In the genomic region with DNA sequence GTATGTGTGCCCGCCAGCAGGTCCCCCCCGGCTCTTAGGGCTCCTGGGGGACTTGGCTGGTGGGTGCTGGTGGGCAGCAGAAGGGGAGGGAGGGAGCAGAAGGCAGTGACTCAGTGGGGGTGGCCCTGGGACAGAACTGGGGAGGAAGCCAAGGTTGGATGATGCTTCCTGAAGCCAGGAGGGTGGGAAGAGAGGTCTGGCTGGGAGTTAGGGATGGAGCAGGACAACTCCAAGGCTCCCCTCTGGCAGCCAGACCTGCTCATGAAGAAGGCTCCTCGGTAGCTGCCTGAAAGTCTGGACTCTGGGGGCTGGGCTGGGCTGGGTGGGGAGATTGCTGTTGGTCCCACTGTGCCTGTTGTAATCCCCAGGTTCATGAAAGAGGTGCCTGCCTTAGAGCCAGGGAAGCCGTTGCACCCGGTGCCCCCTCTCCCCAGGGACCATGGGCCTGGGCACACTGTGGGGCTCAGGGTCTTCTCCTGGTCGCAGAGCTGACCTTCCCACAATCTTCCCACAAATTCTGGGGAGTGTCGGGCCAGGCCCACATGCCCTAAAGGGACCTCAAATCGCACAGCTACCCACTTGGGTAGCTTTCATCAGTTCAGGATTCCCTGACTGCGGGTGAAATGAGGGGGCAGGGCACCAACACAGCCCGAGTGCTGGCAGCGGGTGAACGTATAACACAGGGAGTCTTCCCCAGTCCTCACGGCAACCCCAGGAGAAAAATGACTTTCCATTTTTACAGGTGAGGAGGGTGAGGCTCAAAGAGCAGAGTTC, we compare ENCODE assay signal across 8 cellular contexts. TPM values are rescaled to one million over a fixed set of nuclear protein-coding genes. Genes with fewer than 3 reads are reported as not detected.
DNase-seq lines count a peak whose midpoint lies in the region; ATAC-seq, FAIRE-seq and TF ChIP-seq lines count a peak whose summit lies in the region.

No MANE protein-coding gene starts in this region.

- peak overlapping the region; percentile 12 for H2AK5ac ChIP-seq in neuronal stem cell (ENCODE audit: low read depth, low read length)

- H3K4me1 ChIP-seq in OCI-LY3 (ENCODE audit: low read length), result peaks cover 11% of the 10 kb centered on the region
- no peaks in the 10 kb centered on the region for H3K4me1 ChIP-seq in neuronal stem cell (ENCODE audit: control insufficient read depth in 2 of 2, insufficient read depth in 1 of 2, low read depth in 1 of 2, low read length in 2 of 2)

- H3K36me3 Mint-ChIP-seq in endothelial cell (ENCODE audit: low read depth, unreplicated experiment), result peaks cover 11% of the 10 kb centered on the region

- peaks cover 3% of the 10 kb centered on the region for H3K36me3 ChIP-seq in OCI-LY3 (replicated peaks; ENCODE audit: low read depth, low read length)
- no peaks in the 10 kb centered on the region for H3K36me3 ChIP-seq in neuronal stem cell (replicated peaks in 1 of 2; ENCODE audit: control insufficient read depth in 2 of 2, insufficient read depth in 2 of 2, low read length in 2 of 2)

- FAIRE-seq in D721Med (lab: Jason Lieb, UNC), result no peak

- H3K4me3 ChIP-seq in GM12864 (ENCODE audit: low read depth, low read length) (peak overlapping the region; percentile 81), OCI-LY3 (ENCODE audit: low read length) (peak overlapping the region; percentile 86), neuronal stem cell (ENCODE audit: low read length in 2 of 2) (no peak overlapping the region)

- no peak overlapping the region for H2BK12ac ChIP-seq in neuronal stem cell (ENCODE audit: low read length)

- H2BK120ac ChIP-seq in neuronal stem cell (ENCODE audit: low read depth, low read length), result no peak overlapping the region

- peak overlapping the region; percentile 88 for H3K4me2 ChIP-seq in OCI-LY3 (ENCODE audit: low read length)
- H3K4me2 ChIP-seq in neuronal stem cell (ENCODE audit: insufficient read depth, low read length, poor library complexity, severe bottlenecking), result peak overlapping the region; percentile 54

- H2AFZ ChIP-seq in OCI-LY3 (ENCODE audit: low read depth, low read length) (peak overlapping the region; percentile 47; the same call in 1 of the 2 replicates), neuronal stem cell (ENCODE audit: low read length) (no peak overlapping the region)

- WGBS in neuronal stem cell (ENCODE audit: extremely low coverage in 2 of 2, insufficient read length in 2 of 2, insufficient replicate concordance in 1 of 2), 2 donors, result no CpG with 5 or more reads among the region's 13 CpGs

- no peak for ATAC-seq in HG03432 (IDR thresholded peaks at IDR 0.05; ENCODE audit: unreplicated experiment)

- H3K9ac ChIP-seq in OCI-LY3 (ENCODE audit: low read length), result peak overlapping the region; percentile 77
- no peak overlapping the region for H3K9ac ChIP-seq in neuronal stem cell (ENCODE audit: low read depth, low read length, poor library complexity)

- H3K14ac ChIP-seq in neuronal stem cell (ENCODE audit: low read length), result no peak overlapping the region

- no peak overlapping the region for H3K27ac Mint-ChIP-seq in endothelial cell (ENCODE audit: unreplicated experiment)

- no peak overlapping the region for H2BK5ac ChIP-seq in neuronal stem cell (ENCODE audit: low read length)

- H4K8ac ChIP-seq in neuronal stem cell (ENCODE audit: low read depth, low read length), result no peak overlapping the region

- no peaks in the 10 kb centered on the region for H3K27me3 Mint-ChIP-seq in endothelial cell (ENCODE audit: unreplicated experiment)

- H3K4me3 Mint-ChIP-seq in endothelial cell (ENCODE audit: unreplicated experiment), result peak overlapping the region; percentile 67

- H3K27ac ChIP-seq in OCI-LY3 (ENCODE audit: low read length) (peak overlapping the region; percentile 30), neuronal stem cell (replicated peaks; ENCODE audit: low read length) (no peak overlapping the region)

- H3K9me3 Mint-ChIP-seq in endothelial cell (ENCODE audit: unreplicated experiment), result no peaks in the 10 kb centered on the region

- H3K79me1 ChIP-seq in neuronal stem cell (ENCODE audit: low read depth, low read length), result no peaks in the 10 kb centered on the region

- no peak overlapping the region for H3K4ac ChIP-seq in neuronal stem cell (ENCODE audit: low read length)

- no peaks in the 10 kb centered on the region for H3K9me3 ChIP-seq in OCI-LY3 (ENCODE audit: insufficient read depth, low read length)
- no peaks in the 10 kb centered on the region for H3K9me3 ChIP-seq in neuronal stem cell (replicated peaks in 1 of 2; ENCODE audit: control insufficient read depth in 2 of 2, insufficient read depth in 1 of 2, low read depth in 1 of 2, low read length in 2 of 2)

- DNase-seq in GM12864 (ENCODE audit: low read depth) (no peak), endothelial cell (ENCODE audit: low spot score) (no peak), neuronal stem cell (ENCODE audit: low spot score) (no peak), D721Med (ENCODE audit: insufficient read length, low spot score) (no peak), NCI-H774 (lab: John Stamatoyannopoulos, UW) (no peak), NCI-H1048 (lab: John Stamatoyannopoulos, UW) (no peak)

- H3K23ac ChIP-seq in neuronal stem cell (ENCODE audit: low read depth, low read length, poor library complexity), result no peak overlapping the region

- no peak overlapping the region for H4K91ac ChIP-seq in neuronal stem cell (ENCODE audit: low read depth, low read length, poor library complexity)

- no peak for TF ChIP-seq CTCF in GM12864 (IDR thresholded peaks at IDR 0.05; ENCODE audit: low read depth, low read length, missing control alignments)
- TF ChIP-seq CTCF in OCI-LY3 (IDR thresholded peaks at IDR 0.05; ENCODE audit: low read depth, low read length), result no peak
- TF ChIP-seq CTCF in endothelial cell (IDR thresholded peaks at IDR 0.05; ENCODE audit: unreplicated experiment), result no peak
- TF ChIP-seq CTCF in D721Med (IDR thresholded peaks at IDR 0.05; ENCODE audit: insufficient read depth, missing control alignments), result no peak

- H3K18ac ChIP-seq in neuronal stem cell (ENCODE audit: low read length), result no peak overlapping the region

- no peaks in the 10 kb centered on the region for H3K27me3 ChIP-seq in OCI-LY3 (ENCODE audit: low read depth, low read length)
- peaks cover 0 to 60% (median 11%) of the 10 kb centered on the region in 3 experiments for H3K27me3 ChIP-seq in neuronal stem cell (ENCODE audit: control insufficient read depth in 3 of 3, insufficient read depth in 3 of 3, low read depth in 1 of 3, low read length in 3 of 3)

- no peaks in the 10 kb centered on the region for H4K20me1 ChIP-seq in OCI-LY3 (ENCODE audit: insufficient read depth, low read length)

- peaks cover 3% of the 10 kb centered on the region for H3K4me1 Mint-ChIP-seq in endothelial cell (ENCODE audit: unreplicated experiment)

- no peak overlapping the region for H2BK15ac ChIP-seq in neuronal stem cell (ENCODE audit: low read length)

- peaks cover 15% of the 10 kb centered on the region for H3K79me2 ChIP-seq in OCI-LY3 (ENCODE audit: low read length)

RNA-seq across cellular contexts. Expression of gene PLEKHG4, which starts 1.1 kb away (rescaled TPM):
- 9.5 TPM for total RNA-seq in endothelial cell (ENCODE audit: unreplicated experiment)
- polyA plus RNA-seq in neuronal stem cell (2013, experiment 1 of 2), result 2.4 TPM
- polyA plus RNA-seq in neuronal stem cell (2013, experiment 2 of 2), result 3.0 TPM

RNA-seq across cellular contexts. Expression of gene SLC9A5, which starts 29.4 kb away (rescaled TPM):
- total RNA-seq in endothelial cell (ENCODE audit: unreplicated experiment), result 17.2 TPM
- polyA plus RNA-seq in neuronal stem cell (2013, experiment 1 of 2), result 2.6 TPM
- 2.3 TPM for polyA plus RNA-seq in neuronal stem cell (2013, experiment 2 of 2)

RNA-seq across cellular contexts. Expression of gene FHOD1, which starts 30.9 kb away (rescaled TPM):
- 248 TPM for total RNA-seq in endothelial cell (ENCODE audit: unreplicated experiment)
- polyA plus RNA-seq in neuronal stem cell (2013, experiment 1 of 2), result 15.0 TPM
- polyA plus RNA-seq in neuronal stem cell (2013, experiment 2 of 2), result 14.0 TPM

RNA-seq across cellular contexts. Expression of gene KCTD19, which starts 48.4 kb away (rescaled TPM):
- 2.0 TPM for total RNA-seq in endothelial cell (ENCODE audit: unreplicated experiment)
- 1.4 TPM for polyA plus RNA-seq in neuronal stem cell (2013, experiment 1 of 2)
- polyA plus RNA-seq in neuronal stem cell (2013, experiment 2 of 2), result 1.3 TPM

RNA-seq across cellular contexts. Expression of gene LRRC36, which starts 48.4 kb away (rescaled TPM):
- total RNA-seq in endothelial cell (ENCODE audit: unreplicated experiment), result 24.1 TPM
- polyA plus RNA-seq in neuronal stem cell (2013, experiment 1 of 2), result 0.10 TPM
- 0.15 TPM for polyA plus RNA-seq in neuronal stem cell (2013, experiment 2 of 2)

Comparison
In these comparisons a context has a peak if more than half of its experiments do, and no peak if none do; other contexts are left out.
1. H3K4me3 ChIP-seq: peak in GM12864 (single experiment) and OCI-LY3 (single experiment); none in neuronal stem cell (0 of 2).